In genomic region chr2:237879058-237879430, GRCh38 we compare ENCODE assay signal across 10 cellular contexts. TPM values are rescaled to one million over a fixed set of nuclear protein-coding genes. Genes with fewer than 3 reads are reported as not detected.
DNase-seq lines count a peak whose midpoint lies in the region; ATAC-seq and TF ChIP-seq lines count a peak whose summit lies in the region.
"Had no signal": no experiment of that assay in that cellular context is flagged by ENCODE, and none has a peak within 500 bp of the region (broad histone marks: within the 10 kb centered on the region; RNA-seq: fewer than 3 reads in every experiment).

No MANE protein-coding gene starts in this region.

- H3K4me1 Mint-ChIP-seq in glutamatergic neuron (ENCODE audit: low read depth, unreplicated experiment) = peaks cover 11% of the 10 kb centered on the region
- peaks cover 8% of the 10 kb centered on the region for H3K4me1 Mint-ChIP-seq in type B pancreatic cell (ENCODE audit: unreplicated experiment)
- H3K4me1 Mint-ChIP-seq in stimulated activated effector memory CD8-positive, alpha-beta T cell treated with anti-CD3 and anti-CD28 coated beads, Interleukin-12 subunit alpha, Interleukin-12 subunit beta, amount 100 ng/mL, for 72 hours = peaks cover under 1% of the 10 kb centered on the region

- DNase-seq in right atrium auricular region (ENCODE audit: low spot score) (no peak), Right ventricle myocardium superior (no peak), amniotic epithelial cell (ENCODE audit: low read depth) (peak; percentile 69), glutamatergic neuron (no peak), type B pancreatic cell (ENCODE audit: extremely low spot score, unreplicated experiment) (no peak), AG08395 (ENCODE audit: low spot score) (no peak)
- DNase-seq in stimulated activated effector memory CD8-positive, alpha-beta T cell treated with anti-CD3 and anti-CD28 coated beads, Interleukin-12 subunit alpha, Interleukin-12 subunit beta, amount 100 ng/mL, for 72 hours (ENCODE audit: low spot score in 2 of 2) = no peak

- peak overlapping the region; percentile 36 to 56 for H3K27ac ChIP-seq in right atrium auricular region
- H3K27ac ChIP-seq: BLaER1 had no signal

- H3K9me3 Mint-ChIP-seq in glutamatergic neuron (ENCODE audit: unreplicated experiment) (peaks cover 10% of the 10 kb centered on the region), type B pancreatic cell (no peaks in the 10 kb centered on the region)
- H3K9me3 Mint-ChIP-seq in stimulated activated effector memory CD8-positive, alpha-beta T cell treated with anti-CD3 and anti-CD28 coated beads, Interleukin-12 subunit alpha, Interleukin-12 subunit beta, amount 100 ng/mL, for 72 hours = no peaks in the 10 kb centered on the region

- H3K36me3 Mint-ChIP-seq in glutamatergic neuron (ENCODE audit: unreplicated experiment) (peaks cover 9% of the 10 kb centered on the region), type B pancreatic cell (no peaks in the 10 kb centered on the region)
- no peaks in the 10 kb centered on the region for H3K36me3 Mint-ChIP-seq in stimulated activated effector memory CD8-positive, alpha-beta T cell treated with anti-CD3 and anti-CD28 coated beads, Interleukin-12 subunit alpha, Interleukin-12 subunit beta, amount 100 ng/mL, for 72 hours

- intact Hi-C loops in Right ventricle myocardium superior (cut with DNase I) = no loop called here

- H3K27me3 ChIP-seq in right atrium auricular region = no peaks in the 10 kb centered on the region
- H3K27me3 ChIP-seq: BLaER1 had no signal

- peaks cover 0 to 37% of the 10 kb centered on the region in 2 donors for H3K4me1 ChIP-seq in right atrium auricular region

- H3K27ac Mint-ChIP-seq in glutamatergic neuron (ENCODE audit: unreplicated experiment) = peak overlapping the region; percentile 91
- H3K27ac Mint-ChIP-seq in type B pancreatic cell = no peak overlapping the region
- H3K27ac Mint-ChIP-seq in stimulated activated effector memory CD8-positive, alpha-beta T cell treated with anti-CD3 and anti-CD28 coated beads, Interleukin-12 subunit alpha, Interleukin-12 subunit beta, amount 100 ng/mL, for 72 hours = no peak overlapping the region

- ATAC-seq in Right ventricle myocardium superior (ENCODE audit: poor library complexity) = no peak
- ATAC-seq in GM18867 (IDR thresholded peaks at IDR 0.05; ENCODE audit: unreplicated experiment) = no peak
- no peak for ATAC-seq in stimulated activated effector memory CD8-positive, alpha-beta T cell treated with anti-CD3 and anti-CD28 coated beads, Interleukin-12 subunit alpha, Interleukin-12 subunit beta, amount 100 ng/mL, for 72 hours

- TF ChIP-seq CTCF in right atrium auricular region (IDR thresholded peaks at IDR 0.05) = no peak
- TF ChIP-seq CTCF in glutamatergic neuron (IDR thresholded peaks at IDR 0.05; ENCODE audit: partially characterized antibody, unreplicated experiment) = no peak
- TF ChIP-seq CTCF in type B pancreatic cell (conservative IDR thresholded peaks at IDR 0.05) = no peak

- no peak overlapping the region for H3K4me3 ChIP-seq in right atrium auricular region
- H3K4me3 ChIP-seq: BLaER1 had no signal

- no peaks in the 10 kb centered on the region for H3K9me3 ChIP-seq in right atrium auricular region
- H3K9me3 ChIP-seq: BLaER1 had no signal

- H3K27me3 Mint-ChIP-seq in glutamatergic neuron (ENCODE audit: unreplicated experiment) (peaks cover 2% of the 10 kb centered on the region), type B pancreatic cell (peaks cover 2% of the 10 kb centered on the region)

- H3K4me3 Mint-ChIP-seq in glutamatergic neuron (ENCODE audit: unreplicated experiment) = no peak overlapping the region
- H3K4me3 Mint-ChIP-seq in type B pancreatic cell = no peak overlapping the region
- H3K4me3 Mint-ChIP-seq in stimulated activated effector memory CD8-positive, alpha-beta T cell treated with anti-CD3 and anti-CD28 coated beads, Interleukin-12 subunit alpha, Interleukin-12 subunit beta, amount 100 ng/mL, for 72 hours = no peak overlapping the region

- peaks cover 17% of the 10 kb centered on the region for H3K36me3 ChIP-seq in right atrium auricular region
- H3K36me3 ChIP-seq: BLaER1 had no signal

RNA-seq across cellular contexts. Expression of gene RAMP1, which starts 19.6 kb away (rescaled TPM):
- 100 to 1,000 TPM; 239 to 275 TPM for total RNA-seq in right atrium auricular region
- 138 TPM for total RNA-seq in Right ventricle myocardium superior
- 7.6 TPM for total RNA-seq in glutamatergic neuron (ENCODE audit: unreplicated experiment)
- total RNA-seq in type B pancreatic cell (ENCODE audit: low replicate concordance) = 11.3 and 23.8 TPM in 2 replicates
- total RNA-seq: pulmonary artery endothelial cell had no signal
